Comparison of ENCODE assay signal across 9 cellular contexts in the genomic region with DNA sequence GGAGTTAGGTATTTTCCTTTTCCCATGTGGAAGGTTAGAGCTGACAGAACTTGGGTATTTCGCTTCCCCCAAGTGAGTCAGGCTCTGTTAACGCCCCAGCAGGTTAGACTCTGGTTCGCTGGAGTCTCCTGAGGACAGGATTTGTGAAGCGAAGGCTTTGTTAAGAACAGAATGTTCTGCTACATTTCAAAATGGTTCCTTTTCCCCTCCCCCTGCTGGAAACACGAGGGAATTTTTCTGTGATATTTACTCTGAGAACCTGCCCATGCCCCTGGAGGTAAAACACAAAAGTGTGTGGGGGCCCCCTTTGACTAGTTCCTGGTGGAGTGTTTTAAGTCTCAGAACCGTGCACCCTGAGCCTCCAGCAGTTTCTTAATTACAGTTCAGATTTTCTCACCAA.
DNase-seq lines count a peak whose midpoint lies in the region; ATAC-seq and TF ChIP-seq lines count a peak whose summit lies in the region.
"Had no signal": no experiment of that assay in that cellular context is flagged by ENCODE, and none has a peak within 500 bp of the region (broad histone marks: within the 10 kb centered on the region; RNA-seq: fewer than 3 reads in every experiment).

No MANE protein-coding gene starts in this region.

- H3K27me3 Mint-ChIP-seq in osteocyte (ENCODE audit: unreplicated experiment), result no peaks in the 10 kb centered on the region

- peaks cover 25% of the 10 kb centered on the region for H3K4me1 Mint-ChIP-seq in osteocyte (ENCODE audit: unreplicated experiment)

- no peak overlapping the region for H3K4me3 Mint-ChIP-seq in osteocyte (ENCODE audit: unreplicated experiment)

- H3K27ac ChIP-seq in coronary artery, result no peak overlapping the region

- peaks cover 4% of the 10 kb centered on the region for H3K9me3 Mint-ChIP-seq in osteocyte (ENCODE audit: unreplicated experiment)

- TF ChIP-seq CTCF in coronary artery (IDR thresholded peaks at IDR 0.05) (peak; percentile 19), osteocyte (IDR thresholded peaks at IDR 0.05) (peak; percentile 32)

- peak overlapping the region; percentile 81 for H3K27ac Mint-ChIP-seq in osteocyte (ENCODE audit: unreplicated experiment)

- H3K4me3 ChIP-seq in coronary artery, result no peak overlapping the region

- peaks cover 4% of the 10 kb centered on the region for H3K36me3 Mint-ChIP-seq in osteocyte (ENCODE audit: unreplicated experiment)

- peak; percentile 58 for ATAC-seq in GM18868 (IDR thresholded peaks at IDR 0.05; ENCODE audit: unreplicated experiment)
- no peak for ATAC-seq in GM18511 (IDR thresholded peaks at IDR 0.05; ENCODE audit: unreplicated experiment)
- no peak for ATAC-seq in GM19023 (IDR thresholded peaks at IDR 0.05; ENCODE audit: unreplicated experiment)
- ATAC-seq in HG02642 (IDR thresholded peaks at IDR 0.05; ENCODE audit: poor library complexity, unreplicated experiment), result no peak

- DNase-seq in NCI-H2227 (lab: John Stamatoyannopoulos, UW; ENCODE audit: unreplicated experiment) (peak; percentile 32), coronary artery (ENCODE audit: low spot score) (no peak), osteocyte (ENCODE audit: extremely low spot score, unreplicated experiment) (no peak), NCI-H1105 treated with DMSO at 0.1 percent for 48 hours (lab: John Stamatoyannopoulos, UW) (no peak)
- DNase-seq: T-helper 1 cell had no signal
